In the genomic region with DNA sequence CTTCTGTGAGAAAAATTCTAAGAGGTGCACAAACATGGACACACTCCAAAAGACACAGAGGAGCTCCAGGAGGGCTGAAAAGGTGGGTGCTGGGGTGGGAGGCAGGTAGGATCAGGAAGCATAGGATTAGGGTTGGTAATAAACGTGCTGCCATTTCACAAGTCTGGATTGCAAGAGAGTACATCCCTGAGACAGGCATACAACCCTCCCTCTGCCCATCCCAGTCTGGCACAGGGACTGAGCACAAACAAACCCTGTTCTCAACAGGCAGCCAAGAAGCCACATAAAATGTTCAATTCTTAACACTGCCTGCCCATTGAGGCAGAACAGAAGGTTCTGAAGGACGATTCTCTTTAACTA, we compare ENCODE assay signal across 8 cellular contexts. TPM values are rescaled to one million over a fixed set of nuclear protein-coding genes. Genes with fewer than 3 reads are reported as not detected.
DNase-seq lines count a peak whose midpoint lies in the region; ATAC-seq and TF ChIP-seq lines count a peak whose summit lies in the region.

No MANE protein-coding gene starts in this region.

- no peaks in the 10 kb centered on the region for H3K27me3 ChIP-seq in brain microvascular endothelial cell (replicated peaks)
- no peaks in the 10 kb centered on the region for H3K27me3 ChIP-seq in naive thymus-derived CD4-positive, alpha-beta T cell (ENCODE audit: control insufficient read depth in 2 of 2, insufficient read depth in 2 of 2, low read length in 2 of 2)

- no peak overlapping the region for H3K4me3 Mint-ChIP-seq in activated naive CD4-positive, alpha-beta T cell treated with anti-CD3 and anti-CD28 coated beads for 36 hours
- peak overlapping the region in 2 of 10 donors; percentile 46 to 76 for H3K4me3 Mint-ChIP-seq in naive thymus-derived CD4-positive, alpha-beta T cell

- H3K4me1 Mint-ChIP-seq in activated naive CD4-positive, alpha-beta T cell treated with anti-CD3 and anti-CD28 coated beads for 36 hours (ENCODE audit: low read depth), result peaks cover 68% of the 10 kb centered on the region
- H3K4me1 Mint-ChIP-seq in naive thymus-derived CD4-positive, alpha-beta T cell, result peaks cover 9 to 31% (median 14%) of the 10 kb centered on the region in 7 donors

- H3K27ac Mint-ChIP-seq in activated naive CD4-positive, alpha-beta T cell treated with anti-CD3 and anti-CD28 coated beads for 36 hours, result peak overlapping the region; percentile 93
- H3K27ac Mint-ChIP-seq in naive thymus-derived CD4-positive, alpha-beta T cell, result peak overlapping the region in 3 of 9 donors; percentile 21 to 85 (median 85)

- peaks cover 0 to 7% of the 10 kb centered on the region in 2 donors for H3K4me1 ChIP-seq in naive thymus-derived CD4-positive, alpha-beta T cell (ENCODE audit: control insufficient read depth in 2 of 2, insufficient read depth in 2 of 2, low read length in 2 of 2)

- POLR2A ChIA-PET in naive thymus-derived CD4-positive, alpha-beta T cell (lab: Charles Lee), result interaction anchor here (1.1 kb wide), 1 partner anchor 17 kb away, joined by 3 read pairs; no protein-coding TSS in a partner anchor

- H3K27ac ChIP-seq in brain microvascular endothelial cell, result peak overlapping the region; percentile 70
- H3K27ac ChIP-seq in naive thymus-derived CD4-positive, alpha-beta T cell (ENCODE audit: low read depth, low read length), result no peak overlapping the region

- H3K27me3 Mint-ChIP-seq in activated naive CD4-positive, alpha-beta T cell treated with anti-CD3 and anti-CD28 coated beads for 36 hours (ENCODE audit: low read depth), result no peaks in the 10 kb centered on the region
- no peaks in the 10 kb centered on the region for H3K27me3 Mint-ChIP-seq in naive thymus-derived CD4-positive, alpha-beta T cell

- peak overlapping the region; percentile 20 for H3K4me3 ChIP-seq in brain microvascular endothelial cell (ENCODE audit: low read depth, low read length)
- H3K4me3 ChIP-seq in naive thymus-derived CD4-positive, alpha-beta T cell (ENCODE audit: low read length), result no peak overlapping the region

- in situ Hi-C loops in brain microvascular endothelial cell (cut with HindIII; ENCODE audit: low pct_ligation_motif_present, low sequenced_read_pairs), result no loop called here

- ATAC-seq in HG03354 (IDR thresholded peaks at IDR 0.05; ENCODE audit: poor library complexity, severe bottlenecking, unreplicated experiment) (peak; percentile 21), omental fat pad (ENCODE audit: low FRiP score) (peak; percentile 60), HG03108 (IDR thresholded peaks at IDR 0.05; ENCODE audit: unreplicated experiment) (no peak)
- no peak for ATAC-seq in naive thymus-derived CD4-positive, alpha-beta T cell

- CTCF ChIA-PET in activated naive CD4-positive, alpha-beta T cell treated with anti-CD3 and anti-CD28 coated beads for 36 hours (lab: Charles Lee), result interaction anchor here (0.6 kb wide), 1 partner anchor 172 kb away, joined by 6 read pairs; no protein-coding TSS in a partner anchor
- CTCF ChIA-PET in naive thymus-derived CD4-positive, alpha-beta T cell (lab: Charles Lee), result no interaction called here

- intact Hi-C loops in activated naive CD4-positive, alpha-beta T cell treated with anti-CD3 and anti-CD28 coated beads for 36 hours (cut with micrococcal nuclease), result loop anchor here (1.0 to 10.0 kb wide), 13 partner anchors 13 to 1763 kb away; a partner anchor contains a TSS
- intact Hi-C loops in naive thymus-derived CD4-positive, alpha-beta T cell (cut with micrococcal nuclease), result loop anchor here (1.0 to 5.0 kb wide), 4 partner anchors 18 to 657 kb away; a partner anchor contains a TSS

- no peaks in the 10 kb centered on the region for H3K9me3 Mint-ChIP-seq in activated naive CD4-positive, alpha-beta T cell treated with anti-CD3 and anti-CD28 coated beads for 36 hours
- H3K9me3 Mint-ChIP-seq in naive thymus-derived CD4-positive, alpha-beta T cell, result no peaks in the 10 kb centered on the region

- H3K9me3 ChIP-seq in naive thymus-derived CD4-positive, alpha-beta T cell (ENCODE audit: control insufficient read depth in 2 of 3, low read length in 3 of 3), result no peaks in the 10 kb centered on the region

- H3K36me3 Mint-ChIP-seq in activated naive CD4-positive, alpha-beta T cell treated with anti-CD3 and anti-CD28 coated beads for 36 hours (ENCODE audit: low read depth), result peaks cover 11% of the 10 kb centered on the region
- H3K36me3 Mint-ChIP-seq in naive thymus-derived CD4-positive, alpha-beta T cell, result peaks cover 0 to 4% (median 0%) of the 10 kb centered on the region in 5 donors

- DNase-seq in activated naive CD4-positive, alpha-beta T cell treated with anti-CD3 and anti-CD28 coated beads for 36 hours, result no peak
- DNase-seq in activated naive CD4-positive, alpha-beta T cell (lab: John Stamatoyannopoulos, UW), result no peak
- DNase-seq in brain microvascular endothelial cell (no peak), omental fat pad (ENCODE audit: low spot score) (no peak), NCI-H345 (lab: John Stamatoyannopoulos, UW) (no peak)
- no peak for DNase-seq in naive thymus-derived CD4-positive, alpha-beta T cell

- H3K36me3 ChIP-seq in brain microvascular endothelial cell (replicated peaks), result no peaks in the 10 kb centered on the region
- no peaks in the 10 kb centered on the region for H3K36me3 ChIP-seq in naive thymus-derived CD4-positive, alpha-beta T cell (ENCODE audit: control insufficient read depth in 2 of 3, insufficient read depth in 3 of 3, low read length in 3 of 3)

- TF ChIP-seq CTCF in brain microvascular endothelial cell (IDR thresholded peaks at IDR 0.05; ENCODE audit: low read depth, low read length, missing control alignments) (no peak), omental fat pad (IDR thresholded peaks at IDR 0.05) (no peak)

RNA-seq across cellular contexts. Expression of a gene that starts 18.5 kb away (rescaled TPM):
- 10 to 100 TPM; 18.2 to 20.5 TPM for total RNA-seq in activated naive CD4-positive, alpha-beta T cell treated with anti-CD3 and anti-CD28 coated beads for 36 hours
- total RNA-seq in omental fat pad, result 10 to 100 TPM in 1 of 4 donors, 1 to 10 TPM in 3; 4.9 to 15.1 (median 8.8) TPM
- total RNA-seq in naive thymus-derived CD4-positive, alpha-beta T cell, result 1 to 10 TPM; 3.8 to 8.9 (median 4.5) TPM
- polyA plus RNA-seq in naive thymus-derived CD4-positive, alpha-beta T cell, result 1 to 10 TPM; 3.7 to 4.2 TPM

Comparison
In these comparisons a context has a peak if more than half of its experiments do, and no peak if none do; other contexts are left out.
1. ATAC-seq: peak in HG03354 (single experiment) and omental fat pad (single experiment); none in naive thymus-derived CD4-positive, alpha-beta T cell (single experiment) and HG03108 (single experiment).